Comparison of ENCODE assay signal across 1 cellular context in the genomic region with DNA sequence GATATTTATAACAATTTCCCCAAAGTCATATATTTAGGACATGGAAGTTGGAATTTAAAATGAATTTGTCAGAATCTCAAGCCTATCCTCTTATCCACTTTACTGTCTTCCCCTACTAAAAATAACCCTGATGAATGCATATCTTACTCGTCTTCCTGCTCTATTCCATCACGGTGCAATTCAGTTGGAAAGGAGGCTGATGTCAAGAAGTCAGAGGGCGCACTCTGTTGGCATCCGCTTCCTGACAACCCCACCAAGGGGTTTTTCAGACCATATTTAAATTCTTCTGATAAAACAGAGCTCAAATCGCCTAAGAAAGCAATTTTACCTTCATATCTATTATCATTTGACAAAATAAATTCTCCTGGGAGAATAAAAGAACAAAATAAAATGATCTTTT.
TF ChIP-seq lines count a peak whose summit lies in the region.

No MANE protein-coding gene starts in this region.

TF ChIP-seq in K562, 482 proteins besides CTCF, POLR2A, EP300 and RAD21 (continued from another document):
- TF ChIP-seq NEUROD1 (IDR thresholded peaks at IDR 0.05; ENCODE audit: borderline replicate concordance, low read depth, low read length, partially characterized antibody) = no peak
- TF ChIP-seq, protein P1, sequence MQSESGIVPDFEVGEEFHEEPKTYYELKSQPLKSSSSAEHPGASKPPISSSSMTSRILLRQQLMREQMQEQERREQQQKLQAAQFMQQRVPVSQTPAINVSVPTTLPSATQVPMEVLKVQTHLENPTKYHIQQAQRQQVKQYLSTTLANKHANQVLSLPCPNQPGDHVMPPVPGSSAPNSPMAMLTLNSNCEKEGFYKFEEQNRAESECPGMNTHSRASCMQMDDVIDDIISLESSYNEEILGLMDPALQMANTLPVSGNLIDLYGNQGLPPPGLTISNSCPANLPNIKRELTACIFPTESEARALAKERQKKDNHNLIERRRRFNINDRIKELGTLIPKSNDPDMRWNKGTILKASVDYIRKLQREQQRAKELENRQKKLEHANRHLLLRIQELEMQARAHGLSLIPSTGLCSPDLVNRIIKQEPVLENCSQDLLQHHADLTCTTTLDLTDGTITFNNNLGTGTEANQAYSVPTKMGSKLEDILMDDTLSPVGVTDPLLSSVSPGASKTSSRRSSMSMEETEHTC (IDR thresholded peaks at IDR 0.05) = no peak
- TF ChIP-seq ARHGAP35 (IDR thresholded peaks at IDR 0.05; ENCODE audit: partially characterized antibody) = no peak
- no peak for TF ChIP-seq SOX6 (IDR thresholded peaks at IDR 0.05)
- no peak for TF ChIP-seq CCAR2 (IDR thresholded peaks at IDR 0.05; ENCODE audit: low read depth, low read length)
- no peak for TF ChIP-seq BRD9 (IDR thresholded peaks at IDR 0.05; ENCODE audit: low read depth, partially characterized antibody)
- no peak for TF ChIP-seq ZNF165 (CRISPR knock-in tag; IDR thresholded peaks at IDR 0.05; ENCODE audit: borderline replicate concordance)
- TF ChIP-seq L3MBTL2 (IDR thresholded peaks at IDR 0.05) = no peak
- TF ChIP-seq ZNF184 (CRISPR knock-in tag; IDR thresholded peaks at IDR 0.05) = no peak
- TF ChIP-seq, protein P2, sequence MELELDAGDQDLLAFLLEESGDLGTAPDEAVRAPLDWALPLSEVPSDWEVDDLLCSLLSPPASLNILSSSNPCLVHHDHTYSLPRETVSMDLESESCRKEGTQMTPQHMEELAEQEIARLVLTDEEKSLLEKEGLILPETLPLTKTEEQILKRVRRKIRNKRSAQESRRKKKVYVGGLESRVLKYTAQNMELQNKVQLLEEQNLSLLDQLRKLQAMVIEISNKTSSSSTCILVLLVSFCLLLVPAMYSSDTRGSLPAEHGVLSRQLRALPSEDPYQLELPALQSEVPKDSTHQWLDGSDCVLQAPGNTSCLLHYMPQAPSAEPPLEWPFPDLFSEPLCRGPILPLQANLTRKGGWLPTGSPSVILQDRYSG (tag; conservative IDR thresholded peaks at IDR 0.05; ENCODE audit: low read depth) = no peak
- no peak for TF ChIP-seq TEAD4 (IDR thresholded peaks at IDR 0.05; ENCODE audit: low read length)
- TF ChIP-seq TEAD4 (CRISPR knock-in tag; IDR thresholded peaks at IDR 0.05; ENCODE audit: borderline replicate concordance) = no peak
TF ChIP-seq in K562: peak in this region for 0.
